ENCODE assay signal across 8 cellular contexts in the genomic region with DNA sequence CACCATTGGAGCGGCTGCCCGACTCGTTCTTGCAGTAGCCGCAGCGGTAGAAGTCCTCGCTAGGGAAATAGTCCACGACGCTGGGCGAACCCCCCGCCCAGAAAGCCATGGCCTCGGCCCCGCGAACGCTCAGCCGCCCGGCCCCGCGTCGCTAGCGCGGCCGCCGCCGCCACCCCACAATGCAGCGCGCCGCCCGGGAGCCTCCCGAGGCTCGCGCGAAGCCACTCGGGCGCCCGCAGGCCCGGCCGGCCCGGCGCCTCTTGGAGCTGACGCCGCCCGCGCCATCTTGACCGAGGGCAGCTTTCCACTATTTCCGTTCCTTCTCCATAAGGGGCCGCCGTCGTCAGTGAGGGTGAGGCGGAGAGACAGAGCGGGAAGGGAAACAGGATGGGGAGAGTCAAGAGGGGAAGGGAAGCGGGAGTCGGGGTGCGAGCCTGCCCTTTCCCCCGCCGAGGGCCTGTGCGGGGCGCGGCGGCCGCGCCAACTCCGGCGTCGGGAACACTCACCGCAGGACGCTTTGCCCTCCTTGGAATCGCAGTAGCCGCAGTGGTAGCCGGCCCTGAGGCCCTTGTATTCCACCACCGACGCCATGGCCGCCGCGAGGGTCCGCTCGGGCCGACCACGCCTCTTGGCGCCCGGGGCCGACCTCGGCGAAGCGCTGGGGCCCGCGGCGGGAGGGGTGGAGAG. TPM values are rescaled to one million over a fixed set of nuclear protein-coding genes. Genes with fewer than 3 reads are reported as not detected.
DNase-seq lines count a peak whose midpoint lies in the region; ATAC-seq and TF ChIP-seq lines count a peak whose summit lies in the region.

A gene (minus strand): TSS at position 191 of the 687 bp plus-strand sequence. CDS start 82 bp downstream, at position 109.

- WGBS in ovary, 3 donors: 0 to 1% (median 0%) methylated on average over 64 to 87 of the region's 87 CpGs
- WGBS in thymus: under 1% methylated on average over 87 of the region's 87 CpGs

- TF ChIP-seq CTCF in ovary (IDR thresholded peaks at IDR 0.05): peak in 1 of 3 donors; percentile 10

- H3K27ac ChIP-seq in ovary: peak within 1 kb of the TSS; percentile 96 to 97
- H3K27ac ChIP-seq in thymus (ENCODE audit: low read depth): peak within 1 kb of the TSS; percentile 95

- TF ChIP-seq POLR2A in GM10847 (IDR thresholded peaks at IDR 0.05; ENCODE audit: extremely low read depth, insufficient read length): peak; percentile 81
- peak; percentile 84 for TF ChIP-seq POLR2A in ovary (IDR thresholded peaks at IDR 0.05)

- H3K27me3 ChIP-seq in ovary (no peaks in the 10 kb centered on the region), thymus (ENCODE audit: control insufficient read depth, insufficient read depth) (no peaks in the 10 kb centered on the region)

- no peak for TF ChIP-seq EP300 in ovary (IDR thresholded peaks at IDR 0.05)

- H3K4me1 ChIP-seq in ovary (ENCODE audit: insufficient read depth): peaks cover 2% of the 10 kb centered on the region
- no peaks in the 10 kb centered on the region for H3K4me1 ChIP-seq in thymus (ENCODE audit: control insufficient read depth, insufficient read depth, low read length)

- no peaks in the 10 kb centered on the region for H3K9me3 ChIP-seq in ovary
- no peaks in the 10 kb centered on the region for H3K9me3 ChIP-seq in thymus (ENCODE audit: control insufficient read depth)

- DNase-seq in NCI-H1092 treated with DMSO at 0.1 percent for 48 hours (lab: John Stamatoyannopoulos, UW) (peak; percentile 87), SW 1271 (lab: John Stamatoyannopoulos, UW) (peak; percentile 58 to 71), Right ventricle myocardium inferior (ENCODE audit: missing footprints) (peak; percentile 94), ovary (peak; percentile 89 to 95 (median 92))
- peak; percentile 48 for DNase-seq in activated naive CD8-positive, alpha-beta T cell treated with anti-CD3 and anti-CD28 coated beads, Interleukin-2, amount 50 U/mL, for 16 hours (ENCODE audit: low read depth, low spot score)

- H3K4me3 ChIP-seq in ovary (peak within 1 kb of the TSS; percentile 90), thymus (ENCODE audit: low read length) (peak within 1 kb of the TSS; percentile 99)

- H3K36me3 ChIP-seq in ovary (no peaks in the 10 kb centered on the region), thymus (ENCODE audit: control insufficient read depth, insufficient read depth) (peaks cover 4% of the 10 kb centered on the region)

- ATAC-seq in HG02610 (IDR thresholded peaks at IDR 0.05; ENCODE audit: unreplicated experiment): peak; percentile 84
- ATAC-seq in Right ventricle myocardium inferior: peak; percentile 98

- intact Hi-C loops in Right ventricle myocardium inferior (cut with DNase I): loop anchor here (2.0 to 5.0 kb wide), 3 partner anchors 47 to 184 kb away; a partner anchor contains a TSS
- intact Hi-C loops in ovary (cut with DNase I): loop anchor here in 1 of 4 donors (5.0 kb wide), 1 partner anchor 184 kb away; no protein-coding TSS in a partner anchor

RNA-seq across cellular contexts. Expression of the gene that starts here (rescaled TPM):
- 31.5 TPM for total RNA-seq in Right ventricle myocardium inferior
- 10 to 100 TPM; 19.0 to 36.6 (median 35.1) TPM for total RNA-seq in ovary
- polyA plus RNA-seq in ovary: 10 to 100 TPM in 1 of 2 donors, 1 to 10 TPM in 1; 8.9 to 16.0 TPM
- polyA plus RNA-seq in thymus: 12.0 TPM

Comparison
In these comparisons a context has a peak if more than half of its experiments do, and no peak if none do; other contexts are left out.
1. Peak in every context shown above with its lines: DNase-seq, ATAC-seq, H3K4me3 ChIP-seq and H3K27ac ChIP-seq.